ENCODE assay signal across 15 cellular contexts in the genomic region with DNA sequence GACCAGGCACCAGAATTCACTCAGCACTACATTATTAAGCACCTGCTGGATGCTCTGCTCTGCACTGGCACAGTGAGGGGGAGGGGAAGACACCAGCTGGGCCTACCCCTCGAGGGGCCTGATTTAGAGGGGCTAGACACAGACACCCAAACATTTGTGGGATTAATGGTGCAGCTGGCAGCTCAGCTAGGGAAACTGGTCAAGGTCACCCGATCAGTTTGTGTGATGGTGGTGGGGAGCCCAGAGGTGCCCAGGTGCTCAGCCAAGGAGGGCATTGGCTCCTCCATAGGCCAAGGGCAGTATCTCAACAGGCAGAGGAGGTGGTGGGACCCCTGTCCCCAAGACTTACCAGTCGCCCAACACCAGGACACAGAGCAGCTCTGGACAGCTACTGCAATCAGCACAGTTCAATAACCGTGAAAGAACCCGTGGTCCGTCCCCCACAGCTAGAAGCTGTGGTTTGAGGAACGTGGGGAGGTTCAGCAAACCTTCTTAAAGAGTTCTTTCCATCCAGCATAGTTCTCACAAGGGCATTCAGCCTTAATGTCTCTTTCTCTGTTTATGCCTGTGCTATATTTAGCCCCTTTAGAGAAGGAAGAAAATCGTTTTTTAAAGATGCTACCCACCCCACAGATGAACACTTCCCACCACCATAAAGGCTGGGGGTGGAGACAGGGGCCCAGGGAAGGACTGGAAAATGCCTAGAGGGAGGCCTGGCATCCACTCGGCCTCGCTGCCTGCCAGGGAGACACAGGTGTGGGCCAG.
DNase-seq lines count a peak whose midpoint lies in the region; ATAC-seq and TF ChIP-seq lines count a peak whose summit lies in the region.
"Had no signal": no experiment of that assay in that cellular context is flagged by ENCODE, and none has a peak within 500 bp of the region (broad histone marks: within the 10 kb centered on the region; RNA-seq: fewer than 3 reads in every experiment).

No MANE protein-coding gene starts in this region.

- no peak overlapping the region for H3K9ac ChIP-seq in SK-N-SH

- H3K4me1 Mint-ChIP-seq in glutamatergic neuron (ENCODE audit: low read depth, unreplicated experiment), result peaks cover 37% of the 10 kb centered on the region

- intact Hi-C loops in cardiac septum (cut with DNase I) (loop anchor here (5.0 to 10.0 kb wide), 3 partner anchors 98 to 363 kb away; partner anchors contain the start of gene ZNF423), left cardiac atrium (cut with DNase I) (loop anchor here in 1 of 2 donors (5.0 kb wide), 2 partner anchors 103 to 368 kb away; no protein-coding TSS in a partner anchor), sciatic nerve (cut with DNase I) (no loop called here), left colon (cut with DNase I, micrococcal nuclease) (loop anchor here in 1 of 2 donors (10.0 kb wide), 1 partner anchor 380 kb away; no protein-coding TSS in a partner anchor)

- peak overlapping the region; percentile 52 for H3K27ac Mint-ChIP-seq in glutamatergic neuron (ENCODE audit: unreplicated experiment)

- H3F3A ChIP-seq in SK-N-SH (replicated peaks; ENCODE audit: insufficient read depth), result no peaks in the 10 kb centered on the region

- no peak overlapping the region for H3K4me3 Mint-ChIP-seq in glutamatergic neuron (ENCODE audit: unreplicated experiment)

- H3K36me3 ChIP-seq in SK-N-SH (replicated peaks in 1 of 2; ENCODE audit: control insufficient read depth in 1 of 2, insufficient read depth in 2 of 2, low read length in 1 of 2), result no peaks in the 10 kb centered on the region

- DNase-seq in cardiac septum (ENCODE audit: low spot score) (peak; percentile 75), left cardiac atrium (no peak), glutamatergic neuron (no peak), sciatic nerve (ENCODE audit: low spot score) (peak; percentile 38), AG08396 (ENCODE audit: low spot score) (no peak), SK-N-SH (no peak), left colon (no peak)
- DNase-seq: C1 segment of cervical spinal cord, DMS79, NCI-H1105, NCI-H2081, NCI-H510A, NCI-H748 treated with DMSO at 0.1 percent for 48 hours, OCI-M1, SIG-M5 had no signal

- 21% methylated on average over 5 of the region's 10 CpGs for WGBS in SK-N-SH (ENCODE audit: low lambda C conversion rate)

- no peak overlapping the region for H2AFZ ChIP-seq in SK-N-SH (ENCODE audit: low read depth)

- no peak for TF ChIP-seq EP300 in SK-N-SH (IDR thresholded peaks at IDR 0.05; ENCODE audit: borderline replicate concordance in 1 of 2, low read depth in 1 of 2, low read length in 1 of 2)

- peaks cover 28% of the 10 kb centered on the region for H3K27me3 Mint-ChIP-seq in glutamatergic neuron (ENCODE audit: unreplicated experiment)

- no peak overlapping the region for H3K4me3 ChIP-seq in SK-N-SH (ENCODE audit: low read depth in 2 of 2, low read length in 1 of 2)

- H3K4me2 ChIP-seq in SK-N-SH, result no peak overlapping the region

- H4K20me1 ChIP-seq in SK-N-SH (ENCODE audit: insufficient read depth), result no peaks in the 10 kb centered on the region

- H3K9me2 ChIP-seq in SK-N-SH, result no peaks in the 10 kb centered on the region

- H3K36me3 Mint-ChIP-seq in glutamatergic neuron (ENCODE audit: unreplicated experiment), result no peaks in the 10 kb centered on the region

- TF ChIP-seq RAD21 in SK-N-SH (IDR thresholded peaks at IDR 0.05; ENCODE audit: low read length), result no peak

- no peak for ATAC-seq in left cardiac atrium
- ATAC-seq in sciatic nerve, result no peak
- no peak for ATAC-seq in left colon

- TF ChIP-seq CTCF in glutamatergic neuron (IDR thresholded peaks at IDR 0.05; ENCODE audit: partially characterized antibody, unreplicated experiment) (no peak), SK-N-SH (IDR thresholded peaks at IDR 0.05) (no peak)

- POLR2A ChIA-PET in SK-N-SH (lab: Yijun Ruan, JAX), result no interaction called here

- H3K27me3 ChIP-seq in SK-N-SH (ENCODE audit: insufficient read depth), result no peaks in the 10 kb centered on the region

- H3K9me3 ChIP-seq in SK-N-SH, result no peaks in the 10 kb centered on the region

- CTCF ChIA-PET in SK-N-SH (lab: Yijun Ruan, JAX), result no interaction called here

- peaks cover 0 to 23% of the 10 kb centered on the region in 2 experiments; a peak in 1 of 4 replicates for H3K4me1 ChIP-seq in SK-N-SH (ENCODE audit: control insufficient read depth in 1 of 2, insufficient read depth in 2 of 2, low read depth in 1 of 2, low read length in 1 of 2)

- no peak overlapping the region; a peak in 1 of 4 replicates for H3K27ac ChIP-seq in SK-N-SH (ENCODE audit: low read depth in 2 of 2, low read length in 1 of 2)

- H3K9me3 Mint-ChIP-seq in glutamatergic neuron (ENCODE audit: unreplicated experiment), result peaks cover 39% of the 10 kb centered on the region

- no peaks in the 10 kb centered on the region for H3K79me2 ChIP-seq in SK-N-SH (ENCODE audit: insufficient read depth)

TF ChIP-seq in SK-N-SH, 30 proteins besides CTCF, POLR2A, EP300 and RAD21:
- TF ChIP-seq RXRA (IDR thresholded peaks at IDR 0.05; ENCODE audit: borderline replicate concordance, low read depth), result no peak
- no peak for TF ChIP-seq NFIC (IDR thresholded peaks at IDR 0.05; ENCODE audit: borderline replicate concordance)
- no peak for TF ChIP-seq ZBTB33 (IDR thresholded peaks at IDR 0.05; ENCODE audit: borderline replicate concordance, low read depth)
- TF ChIP-seq RCOR1 (IDR thresholded peaks at IDR 0.05; ENCODE audit: low read length), result no peak
- no peak for TF ChIP-seq SIN3A (IDR thresholded peaks at IDR 0.05; ENCODE audit: borderline replicate concordance, low read depth, low read length)
- TF ChIP-seq RFX5 (IDR thresholded peaks at IDR 0.05; ENCODE audit: low read length), result no peak
- no peak for TF ChIP-seq CHD2 (IDR thresholded peaks at IDR 0.05; ENCODE audit: low read length, partially characterized antibody)
- no peak for TF ChIP-seq FOSL2 (IDR thresholded peaks at IDR 0.05; ENCODE audit: borderline replicate concordance, low read depth)
- no peak for TF ChIP-seq PBX3 (IDR thresholded peaks at IDR 0.05)
- TF ChIP-seq, protein P1, sequence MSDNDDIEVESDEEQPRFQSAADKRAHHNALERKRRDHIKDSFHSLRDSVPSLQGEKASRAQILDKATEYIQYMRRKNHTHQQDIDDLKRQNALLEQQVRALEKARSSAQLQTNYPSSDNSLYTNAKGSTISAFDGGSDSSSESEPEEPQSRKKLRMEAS (IDR thresholded peaks at IDR 0.05; ENCODE audit: low read depth), result no peak
- TF ChIP-seq YY1 (IDR thresholded peaks at IDR 0.05; ENCODE audit: low read depth), result no peak
- TF ChIP-seq FOXM1 (IDR thresholded peaks at IDR 0.05; ENCODE audit: low read depth), result no peak
- TF ChIP-seq MXI1 (IDR thresholded peaks at IDR 0.05; ENCODE audit: low read depth, low read length), result no peak
- TF ChIP-seq POLR2AphosphoS5 (IDR thresholded peaks at IDR 0.05; ENCODE audit: low read depth, low read length), result no peak
- TF ChIP-seq GABPA (IDR thresholded peaks at IDR 0.05; ENCODE audit: low read depth), result no peak
- no peak for TF ChIP-seq JUND (IDR thresholded peaks at IDR 0.05)
- TF ChIP-seq USF2 (IDR thresholded peaks at IDR 0.05; ENCODE audit: borderline replicate concordance, low read depth, low read length), result no peak

Comparison
In these comparisons a context has a peak if more than half of its experiments do, and no peak if none do; other contexts are left out.
1. DNase-seq: peak in cardiac septum (single experiment) and sciatic nerve (single experiment); none in left cardiac atrium (single experiment), glutamatergic neuron (single experiment), AG08396 (single experiment), SK-N-SH (single experiment) and left colon (0 of 2).